ENCODE assay signal across 1 cellular context in genomic region chr16:1343428-1344242, GRCh38.
TF ChIP-seq lines count a peak whose summit lies in the region.

No MANE protein-coding gene starts in this region.

TF ChIP-seq in K562, 482 proteins besides CTCF, POLR2A, EP300 and RAD21:
- TF ChIP-seq EGR1 (conservative IDR thresholded peaks at IDR 0.05) (peak; percentile 11; the same call in 1 of the 2 replicates), CBX1 (IDR thresholded peaks at IDR 0.05; ENCODE audit: low read depth) (no peak), MED1 (CRISPR knock-in tag; IDR thresholded peaks at IDR 0.05; ENCODE audit: borderline replicate concordance) (no peak), TEAD4 (IDR thresholded peaks at IDR 0.05; ENCODE audit: low read length) (no peak), TEAD4 (CRISPR knock-in tag; IDR thresholded peaks at IDR 0.05; ENCODE audit: borderline replicate concordance) (no peak), GABPB1 (CRISPR knock-in tag; IDR thresholded peaks at IDR 0.05) (no peak), NBN (IDR thresholded peaks at IDR 0.05; ENCODE audit: low read depth) (no peak), ATF1 (CRISPR knock-in tag; IDR thresholded peaks at IDR 0.05) (no peak), ATF1 (tag; IDR thresholded peaks at IDR 0.05) (0 out of 2 replicates have a peak, but pooled peaks have one; percentile 19), ZNF316 (IDR thresholded peaks at IDR 0.05) (no peak), MAZ (CRISPR knock-in tag; conservative IDR thresholded peaks at IDR 0.05 in 1 of 2, IDR thresholded peaks at IDR 0.05 in 1 of 2) (0 out of 4 replicates have a peak, but pooled peaks of 1 of the 2 experiments have one; percentile 5), MTA1 (IDR thresholded peaks at IDR 0.05; ENCODE audit: borderline replicate concordance) (no peak), NCOR1 (IDR thresholded peaks at IDR 0.05) (no peak), PHB (CRISPR knock-in tag; IDR thresholded peaks at IDR 0.05) (0 out of 2 replicates have a peak, but pooled peaks have one; percentile 55), NCOA4 (IDR thresholded peaks at IDR 0.05; ENCODE audit: partially characterized antibody) (no peak), TBL1XR1 (IDR thresholded peaks at IDR 0.05; ENCODE audit: low read length in 2 of 2) (no peak), POLR2G (IDR thresholded peaks at IDR 0.05; ENCODE audit: low read depth, low read length) (peak; percentile 9; the same call in 1 of the 2 replicates), RBM17 (IDR thresholded peaks at IDR 0.05; ENCODE audit: borderline replicate concordance, low read depth, low read length) (no peak), ZFP36 (IDR thresholded peaks at IDR 0.05; ENCODE audit: low read depth, low read length, partially characterized antibody) (no peak), ARID2 (IDR thresholded peaks at IDR 0.05) (no peak), CUX1 (CRISPR knock-in tag; IDR thresholded peaks at IDR 0.05) (no peak), TAL1 (IDR thresholded peaks at IDR 0.05) (no peak), GATAD2B (IDR thresholded peaks at IDR 0.05; ENCODE audit: borderline replicate concordance) (no peak), CTBP1 (IDR thresholded peaks at IDR 0.05; ENCODE audit: borderline replicate concordance) (0 out of 2 replicates have a peak, but pooled peaks have one; percentile 4), FOXM1 (IDR thresholded peaks at IDR 0.05; ENCODE audit: low read depth) (no peak), FOXM1 (CRISPR knock-in tag; IDR thresholded peaks at IDR 0.05; ENCODE audit: low read depth) (no peak), ZNF57 (CRISPR knock-in tag; IDR thresholded peaks at IDR 0.05) (no peak), ZBTB7A (IDR thresholded peaks at IDR 0.05; ENCODE audit: borderline replicate concordance, control insufficient read depth, low read depth, low read length) (no peak), CBX8 (IDR thresholded peaks at IDR 0.05; ENCODE audit: borderline replicate concordance, extremely low read depth, low read depth, low read length, poor library complexity, severe bottlenecking) (no peak), NR0B1 (IDR thresholded peaks at IDR 0.05; ENCODE audit: partially characterized antibody) (no peak), ZBTB17 (CRISPR knock-in tag; IDR thresholded peaks at IDR 0.05) (0 out of 2 replicates have a peak, but pooled peaks have one; percentile 20), ARHGAP35 (IDR thresholded peaks at IDR 0.05; ENCODE audit: partially characterized antibody) (no peak), ZNF143 (CRISPR knock-in tag; IDR thresholded peaks at IDR 0.05) (no peak), POLR3A (IDR thresholded peaks at IDR 0.05; ENCODE audit: borderline replicate concordance, extremely low read depth, insufficient read depth, insufficient read length) (no peak), TSHZ1 (CRISPR knock-in tag; IDR thresholded peaks at IDR 0.05) (no peak), BDP1 (IDR thresholded peaks at IDR 0.05; ENCODE audit: insufficient read depth, insufficient read length) (no peak), BRD4 (IDR thresholded peaks at IDR 0.05) (no peak), ELF4 (CRISPR knock-in tag; IDR thresholded peaks at IDR 0.05) (no peak)
- TF ChIP-seq, protein P1, sequence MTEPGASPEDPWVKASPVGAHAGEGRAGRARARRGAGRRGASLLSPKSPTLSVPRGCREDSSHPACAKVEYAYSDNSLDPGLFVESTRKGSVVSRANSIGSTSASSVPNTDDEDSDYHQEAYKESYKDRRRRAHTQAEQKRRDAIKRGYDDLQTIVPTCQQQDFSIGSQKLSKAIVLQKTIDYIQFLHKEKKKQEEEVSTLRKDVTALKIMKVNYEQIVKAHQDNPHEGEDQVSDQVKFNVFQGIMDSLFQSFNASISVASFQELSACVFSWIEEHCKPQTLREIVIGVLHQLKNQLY (CRISPR knock-in tag; conservative IDR thresholded peaks at IDR 0.05), result 0 out of 4 replicates have a peak, but pooled peaks of 1 of the 2 experiments have one; percentile 14
